30 cellular contexts compared by ENCODE assay signal in the genomic region with DNA sequence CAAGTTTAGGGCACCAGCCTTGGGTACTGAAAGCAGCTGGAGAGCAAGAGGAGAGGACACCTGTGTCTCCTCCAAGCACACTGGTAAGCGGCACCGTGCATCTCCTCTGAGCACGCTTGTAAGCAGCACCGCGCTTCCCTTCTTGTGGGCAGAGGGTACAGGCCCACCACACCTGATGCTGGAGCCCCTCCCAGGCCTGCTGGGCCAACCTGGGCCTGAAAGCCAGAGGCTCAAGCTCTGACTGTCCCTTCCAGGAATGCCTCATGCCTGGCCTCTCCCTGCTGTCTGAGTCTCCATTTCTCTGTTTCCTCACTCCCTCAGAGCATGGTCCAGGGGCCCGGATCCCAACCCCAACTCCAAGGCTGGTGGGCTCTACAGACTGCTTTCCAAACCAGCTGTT. TPM values are rescaled to one million over a fixed set of nuclear protein-coding genes. Genes with fewer than 3 reads are reported as not detected.
"Had no signal": no experiment of that assay in that cellular context is flagged by ENCODE, and none has a peak within 500 bp of the region (broad histone marks: within the 10 kb centered on the region; RNA-seq: fewer than 3 reads in every experiment).

No MANE protein-coding gene starts in this region.

- H3K4me1 Mint-ChIP-seq: naive B cell; stimulated activated memory B cell treated with anti-CD40 and anti-IgM and Interleukin-4, amounts not matched to agents 10 μg/mL and 1 μg/mL and 100 μg/mL, for 72 hours had no signal

- H3K4me3 ChIP-seq: coronary artery, esophagus squamous epithelium, heart right ventricle, lung, mucosa of descending colon, prostate gland, right atrium auricular region, thoracic aorta, tibial nerve, upper lobe of left lung had no signal

- H2AFZ ChIP-seq: parathyroid adenoma had no signal

- H3K9me3 Mint-ChIP-seq: memory B cell; mesothelial cell of epicardium; naive B cell; natural killer cell treated with Interleukin-12 subunit alpha and Interleukin-12 subunit beta and Interleukin-15 and Interleukin-18, amount 100 ng/mL, for 72 hours; neural crest cell; stimulated activated memory B cell treated with anti-CD40 and anti-IgM and Interleukin-4, amounts not matched to agents 10 μg/mL and 1 μg/mL and 100 μg/mL, for 72 hours had no signal

- H3K27ac ChIP-seq: coronary artery, esophagus squamous epithelium, heart right ventricle, neutrophil, parathyroid adenoma, prostate gland, right atrium auricular region, thoracic aorta, tibial nerve, upper lobe of left lung had no signal

- ATAC-seq: heart right ventricle; left ventricle myocardium superior; mucosa of descending colon; natural killer cell treated with Interleukin-12 subunit alpha and Interleukin-12 subunit beta and Interleukin-15 and Interleukin-18, amount 100 ng/mL, for 72 hours; sciatic nerve; stimulated activated memory B cell treated with anti-CD40 and anti-IgM and Interleukin-4, amounts not matched to agents 10 μg/mL and 1 μg/mL and 100 μg/mL, for 72 hours; stimulated activated naive CD8-positive, alpha-beta T cell treated with anti-CD3 and anti-CD28 coated beads, Interleukin-15, Interleukin-2, amounts not matched to agents 100 U/mL and 50 U/mL, for 24 hours had no signal

- H3K27ac Mint-ChIP-seq: memory B cell; mesothelial cell of epicardium; naive B cell; natural killer cell treated with Interleukin-12 subunit alpha and Interleukin-12 subunit beta and Interleukin-15 and Interleukin-18, amount 100 ng/mL, for 72 hours; stimulated activated memory B cell treated with anti-CD40 and anti-IgM and Interleukin-4, amounts not matched to agents 10 μg/mL and 1 μg/mL and 100 μg/mL, for 72 hours had no signal

- H3K4me1 ChIP-seq: heart right ventricle, prostate gland, right atrium auricular region, tibial nerve had no signal

- H3K36me3 Mint-ChIP-seq: memory B cell; mesothelial cell of epicardium; naive B cell; natural killer cell treated with Interleukin-12 subunit alpha and Interleukin-12 subunit beta and Interleukin-15 and Interleukin-18, amount 100 ng/mL, for 72 hours; stimulated activated memory B cell treated with anti-CD40 and anti-IgM and Interleukin-4, amounts not matched to agents 10 μg/mL and 1 μg/mL and 100 μg/mL, for 72 hours had no signal

- H3K4me3 Mint-ChIP-seq: memory B cell; mesothelial cell of epicardium; naive B cell; natural killer cell treated with Interleukin-12 subunit alpha and Interleukin-12 subunit beta and Interleukin-15 and Interleukin-18, amount 100 ng/mL, for 72 hours; neural crest cell; stimulated activated memory B cell treated with anti-CD40 and anti-IgM and Interleukin-4, amounts not matched to agents 10 μg/mL and 1 μg/mL and 100 μg/mL, for 72 hours had no signal

- H3K27me3 ChIP-seq: right atrium auricular region, upper lobe of left lung had no signal

- DNase-seq: dermis blood vessel endothelial cell; effector memory CD4-positive, alpha-beta T cell; erythroblast; esophagus squamous epithelium; foreskin melanocyte; glutamatergic neuron; heart right ventricle; hippocampal formation; kidney glomerular epithelial cell; left ventricle myocardium superior; mucosa of descending colon; naive B cell; stimulated activated CD4-positive, alpha-beta T cell treated with anti-CD3 and anti-CD28 coated beads, Interleukin-4, amount 100 ng/mL, for 4 hours; stimulated activated naive CD8-positive, alpha-beta T cell treated with anti-CD3 and anti-CD28 coated beads, Interleukin-15, Interleukin-2, amounts not matched to agents 100 U/mL and 50 U/mL, for 24 hours; upper lobe of left lung had no signal

- H3K79me2 ChIP-seq: parathyroid adenoma had no signal

- H3K36me3 ChIP-seq: esophagus squamous epithelium, heart right ventricle, neutrophil, prostate gland, right atrium auricular region, thoracic aorta, tibial nerve, upper lobe of left lung had no signal

- H3K9me3 ChIP-seq: esophagus squamous epithelium, heart right ventricle, mucosa of descending colon, neutrophil, prostate gland, right atrium auricular region, thoracic aorta, tibial nerve, upper lobe of left lung had no signal

RNA-seq across cellular contexts. Expression of gene DMBX1, which starts 25.9 kb away (rescaled TPM):
- total RNA-seq: dermis blood vessel endothelial cell, esophagus squamous epithelium, heart right ventricle, left ventricle myocardium superior, mesothelial cell of epicardium, mucosa of descending colon, neural crest cell, omental fat pad, prostate gland, right atrium auricular region, thoracic aorta, tibial nerve, upper lobe of left lung had no signal

RNA-seq across cellular contexts. Expression of gene KNCN, which starts 35.9 kb away (rescaled TPM):
- total RNA-seq: dermis blood vessel endothelial cell; esophagus squamous epithelium; heart right ventricle; left ventricle myocardium superior; mesothelial cell of epicardium; mucosa of descending colon; natural killer cell treated with Interleukin-12 subunit alpha and Interleukin-12 subunit beta and Interleukin-15 and Interleukin-18, amount 100 ng/mL, for 72 hours; neural crest cell; omental fat pad; prostate gland; right atrium auricular region; sciatic nerve; thoracic aorta; tibial nerve; upper lobe of left lung had no signal
